ENCODE assay signal across 19 cellular contexts in the genomic region with DNA sequence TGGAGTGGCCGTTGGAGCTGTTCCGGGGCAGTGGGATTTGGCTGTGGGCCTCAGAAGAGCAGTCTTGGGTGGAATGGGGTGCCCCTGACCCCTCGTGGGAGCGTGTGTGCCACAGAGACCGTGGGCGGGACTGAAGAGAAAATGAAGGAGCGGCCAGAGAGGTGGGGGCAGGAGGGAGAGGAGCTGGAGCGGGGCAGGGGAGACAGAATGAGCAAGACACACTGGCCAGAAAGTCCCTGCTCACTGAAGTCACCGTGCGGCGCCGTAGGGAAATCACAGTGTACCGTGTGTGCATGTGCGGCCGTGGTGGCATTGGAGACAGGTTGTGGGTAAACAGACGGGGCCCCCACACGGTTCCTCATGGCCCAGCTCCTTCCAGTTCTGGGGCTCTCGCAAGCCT. TPM values are rescaled to one million over a fixed set of nuclear protein-coding genes. Genes with fewer than 3 reads are reported as not detected.
"Had no signal": no experiment of that assay in that cellular context is flagged by ENCODE, and none has a peak within 500 bp of the region (broad histone marks: within the 10 kb centered on the region; RNA-seq: fewer than 3 reads in every experiment).

No MANE protein-coding gene starts in this region.

RNA-seq across cellular contexts. Expression of gene SPDYE17, which starts 40.0 kb away (rescaled TPM):
- total RNA-seq: activated CD4-positive, alpha-beta memory T cell treated with anti-CD3 and anti-CD28 coated beads for 36 hours; activated CD4-positive, alpha-beta T cell treated with anti-CD3 and anti-CD28 coated beads for 36 hours; activated CD8-positive, alpha-beta memory T cell treated with anti-CD3 and anti-CD28 coated beads for 36 hours; activated CD8-positive, alpha-beta T cell treated with anti-CD3 and anti-CD28 coated beads for 36 hours; activated naive CD4-positive, alpha-beta T cell treated with anti-CD3 and anti-CD28 coated beads for 36 hours; activated naive CD8-positive, alpha-beta T cell treated with anti-CD3 and anti-CD28 coated beads, Interleukin-2, amount 10 ng/mL, durations not matched to agents 7 days and 5 days; activated T-cell treated with anti-CD3 and anti-CD28 coated beads, Interleukin-2, amount 50 U/mL, for 4 hours; activated T-cell treated with anti-CD3 and anti-CD28 coated beads, Interleukin-2, amount 50 U/mL, for 72 hours; activated T-helper 1 cell treated with anti-CD3 and anti-CD28 coated beads, Interleukin-12 subunit alpha, Interleukin-12 subunit beta, Interleukin-2, Interleukin-4 antibody, amounts not matched to agents 30 ng/mL and 10 ng/mL and 1 ng/mL, durations not matched to agents 14 hours and 24 hours and 36 hours; activated T-helper 17 cell treated with anti-CD3 and anti-CD28 coated beads, Interleukin-2, amount 50 U/mL, for 72 hours; ascending aorta; bronchial epithelial cell; cardiac muscle cell; T-cell; T-helper 1 cell treated with Interleukin-12 subunit alpha and Interleukin-12 subunit beta and Interleukin-4 antibody, amounts not matched to agents 30 ng/mL and 1 ng/mL, for 36 hours; T-helper 17 cell; T-helper 2 cell treated with Interferon-gamma antibody and Interleukin-4, amounts not matched to agents 100 ng/mL and 5 ng/mL, for 36 hours; WTC11 had no signal
- polyA plus RNA-seq: adipose tissue, cardiac muscle cell had no signal
